In the genomic region with DNA sequence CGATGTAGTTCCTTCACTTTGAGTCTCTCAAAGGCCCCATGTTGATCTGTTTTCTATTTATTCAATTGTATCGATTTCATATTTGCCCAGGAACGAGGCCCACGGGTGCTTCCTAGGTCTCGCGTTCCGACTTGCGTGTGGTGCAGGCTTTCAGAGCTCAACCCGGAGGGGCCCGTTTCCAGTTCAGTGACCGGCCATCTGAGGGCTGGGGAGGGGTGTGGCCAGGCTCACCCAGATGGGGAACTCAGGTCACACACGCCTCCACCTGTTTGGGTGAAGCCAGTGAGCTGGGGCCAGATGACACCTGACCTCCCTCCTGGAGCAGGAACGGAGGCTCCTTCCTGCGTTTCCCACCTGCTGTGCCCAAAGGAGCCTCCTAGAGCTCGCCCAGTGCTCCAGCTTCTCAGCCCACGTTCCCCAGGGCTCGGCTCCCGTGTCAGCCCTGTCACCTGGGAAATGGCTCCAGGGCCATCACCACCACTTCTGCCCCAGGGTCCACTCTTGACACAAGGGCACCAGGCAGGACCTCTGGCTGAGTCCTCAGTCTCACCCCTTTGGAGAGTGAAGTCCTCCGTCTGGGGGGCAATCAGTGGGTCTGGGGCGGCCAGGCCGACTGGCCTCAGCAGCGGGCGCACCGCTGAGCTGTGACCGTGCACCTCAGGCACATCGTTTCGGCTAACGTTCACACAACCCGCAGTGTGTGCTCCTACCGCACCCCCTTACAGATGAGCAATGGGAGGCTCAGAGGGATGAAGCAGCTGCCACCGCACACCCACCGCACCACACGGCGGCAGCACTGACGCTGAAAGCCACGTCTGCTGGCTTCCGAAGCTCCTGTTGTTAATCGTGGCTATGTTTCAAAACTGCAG, we compare ENCODE assay signal across 26 cellular contexts. TPM values are rescaled to one million over a fixed set of nuclear protein-coding genes. Genes with fewer than 3 reads are reported as not detected.
"Had no signal": no experiment of that assay in that cellular context is flagged by ENCODE, and none has a peak within 500 bp of the region (broad histone marks: within the 10 kb centered on the region; RNA-seq: fewer than 3 reads in every experiment).

No MANE protein-coding gene starts in this region.

- H3K9me3 Mint-ChIP-seq: activated CD4-positive, alpha-beta T cell treated with anti-CD3 and anti-CD28 coated beads, Interleukin-2, amount 10 ng/mL, durations not matched to agents 24 days and 14 days; activated CD8-positive, alpha-beta T cell treated with anti-CD3 and anti-CD28 coated beads for 36 hours; activated naive CD8-positive, alpha-beta T cell treated with anti-CD3 and anti-CD28 coated beads, Interleukin-2, amount 50 U/mL, for 24 hours; activated T-helper 17 cell treated with anti-CD3 and anti-CD28 coated beads, Interleukin-2, amount 50 U/mL, for 72 hours; brain; central memory CD8-positive, alpha-beta T cell; naive B cell; neural crest cell had no signal

- H3K4me1 Mint-ChIP-seq: activated CD4-positive, alpha-beta T cell treated with anti-CD3 and anti-CD28 coated beads, Interleukin-2, amount 10 ng/mL, durations not matched to agents 24 days and 14 days; activated naive CD8-positive, alpha-beta T cell treated with anti-CD3 and anti-CD28 coated beads, Interleukin-2, amount 50 U/mL, for 24 hours; activated T-helper 17 cell treated with anti-CD3 and anti-CD28 coated beads, Interleukin-2, amount 50 U/mL, for 72 hours; central memory CD8-positive, alpha-beta T cell; naive B cell; neural crest cell; stimulated activated naive B cell treated with anti-CD40 and anti-IgM and Interleukin-4, amounts not matched to agents 10 μg/mL and 1 μg/mL and 100 μg/mL, for 72 hours; T-cell had no signal

- H3K9me3 ChIP-seq: esophagus muscularis mucosa, gastroesophageal sphincter, heart left ventricle, mucosa of descending colon, spleen, thoracic aorta had no signal

- H3K27me3 Mint-ChIP-seq: activated CD4-positive, alpha-beta T cell treated with anti-CD3 and anti-CD28 coated beads, Interleukin-2, amount 10 ng/mL, durations not matched to agents 24 days and 14 days; activated CD8-positive, alpha-beta T cell treated with anti-CD3 and anti-CD28 coated beads for 36 hours; activated naive CD8-positive, alpha-beta T cell treated with anti-CD3 and anti-CD28 coated beads, Interleukin-2, amount 50 U/mL, for 24 hours; activated T-helper 17 cell treated with anti-CD3 and anti-CD28 coated beads, Interleukin-2, amount 50 U/mL, for 72 hours; stimulated activated naive B cell treated with anti-CD40 and anti-IgM and Interleukin-4, amounts not matched to agents 10 μg/mL and 1 μg/mL and 100 μg/mL, for 72 hours; T-cell had no signal

- H3K27me3 ChIP-seq: gastroesophageal sphincter had no signal

- DNase-seq: activated CD4-positive, alpha-beta T cell treated with anti-CD3 and anti-CD28 coated beads, Interleukin-2, amount 10 ng/mL, durations not matched to agents 24 days and 14 days; activated CD4-positive, CD25-positive, alpha-beta regulatory T cell; activated CD8-positive, alpha-beta T cell treated with anti-CD3 and anti-CD28 coated beads for 36 hours; activated naive CD4-positive, alpha-beta T cell treated with anti-CD3 and anti-CD28 coated beads for 36 hours; activated naive CD8-positive, alpha-beta T cell treated with anti-CD3 and anti-CD28 coated beads, Interleukin-2, amount 50 U/mL, for 24 hours; activated T-cell treated with anti-CD3 and anti-CD28 coated beads, Interleukin-2, amount 50 U/mL, for 1 hour; anterior cingulate cortex; kidney glomerular epithelial cell; mucosa of descending colon; naive B cell; spleen; stimulated activated CD4-positive, alpha-beta T cell treated with anti-CD3 and anti-CD28 coated beads, Interleukin-4, amount 100 ng/mL, for 4 hours; stimulated activated naive B cell treated with anti-CD40 and anti-IgM and Interleukin-4, amounts not matched to agents 10 μg/mL and 1 μg/mL and 100 μg/mL, for 72 hours; T-cell; T-helper 9 cell had no signal

- H3K27ac ChIP-seq: coronary artery, esophagus muscularis mucosa, gastroesophageal sphincter, heart left ventricle, spleen, thoracic aorta had no signal

- H3K4me3 ChIP-seq: coronary artery, esophagus muscularis mucosa, gastroesophageal sphincter, heart left ventricle, mucosa of descending colon, spleen, thoracic aorta had no signal

- H3K27ac Mint-ChIP-seq: activated CD4-positive, alpha-beta T cell treated with anti-CD3 and anti-CD28 coated beads, Interleukin-2, amount 10 ng/mL, durations not matched to agents 24 days and 14 days; activated CD8-positive, alpha-beta T cell treated with anti-CD3 and anti-CD28 coated beads for 36 hours; activated naive CD4-positive, alpha-beta T cell treated with anti-CD3 and anti-CD28 coated beads for 36 hours; activated naive CD8-positive, alpha-beta T cell treated with anti-CD3 and anti-CD28 coated beads, Interleukin-2, amount 50 U/mL, for 24 hours; activated T-helper 17 cell treated with anti-CD3 and anti-CD28 coated beads, Interleukin-2, amount 50 U/mL, for 72 hours; brain; naive B cell; stimulated activated naive B cell treated with anti-CD40 and anti-IgM and Interleukin-4, amounts not matched to agents 10 μg/mL and 1 μg/mL and 100 μg/mL, for 72 hours; T-cell had no signal

- ATAC-seq: activated CD8-positive, alpha-beta T cell treated with anti-CD3 and anti-CD28 coated beads for 36 hours; activated naive CD8-positive, alpha-beta T cell treated with anti-CD3 and anti-CD28 coated beads, Interleukin-2, amount 50 U/mL, for 24 hours; activated T-helper 17 cell treated with anti-CD3 and anti-CD28 coated beads, Interleukin-2, amount 50 U/mL, for 72 hours; gastroesophageal sphincter; mucosa of descending colon; sciatic nerve; stimulated activated naive B cell treated with anti-CD40 and anti-IgM and Interleukin-4, amounts not matched to agents 10 μg/mL and 1 μg/mL and 100 μg/mL, for 72 hours; T-cell had no signal

- H3K4me3 Mint-ChIP-seq: activated CD4-positive, alpha-beta T cell treated with anti-CD3 and anti-CD28 coated beads, Interleukin-2, amount 10 ng/mL, durations not matched to agents 24 days and 14 days; activated CD8-positive, alpha-beta T cell treated with anti-CD3 and anti-CD28 coated beads for 36 hours; activated naive CD4-positive, alpha-beta T cell treated with anti-CD3 and anti-CD28 coated beads for 36 hours; activated naive CD8-positive, alpha-beta T cell treated with anti-CD3 and anti-CD28 coated beads, Interleukin-2, amount 50 U/mL, for 24 hours; activated T-helper 17 cell treated with anti-CD3 and anti-CD28 coated beads, Interleukin-2, amount 50 U/mL, for 72 hours; brain; central memory CD8-positive, alpha-beta T cell; naive B cell; neural crest cell; stimulated activated naive B cell treated with anti-CD40 and anti-IgM and Interleukin-4, amounts not matched to agents 10 μg/mL and 1 μg/mL and 100 μg/mL, for 72 hours; T-cell had no signal

- H3K4me1 ChIP-seq: spleen had no signal

RNA-seq across cellular contexts. Expression of a gene that starts 18.0 kb away (rescaled TPM):
- total RNA-seq: activated CD4-positive, alpha-beta T cell treated with anti-CD3 and anti-CD28 coated beads, Interleukin-2, amount 10 ng/mL, durations not matched to agents 24 days and 14 days; activated CD8-positive, alpha-beta T cell treated with anti-CD3 and anti-CD28 coated beads for 36 hours; activated naive CD4-positive, alpha-beta T cell treated with anti-CD3 and anti-CD28 coated beads for 36 hours; activated T-helper 17 cell treated with anti-CD3 and anti-CD28 coated beads, Interleukin-2, amount 50 U/mL, for 72 hours; neural crest cell; osteocyte had no signal

RNA-seq across cellular contexts. Expression of a gene that starts 38.3 kb away (rescaled TPM):
- total RNA-seq: activated CD4-positive, alpha-beta T cell treated with anti-CD3 and anti-CD28 coated beads, Interleukin-2, amount 10 ng/mL, durations not matched to agents 24 days and 14 days; activated CD8-positive, alpha-beta T cell treated with anti-CD3 and anti-CD28 coated beads for 36 hours; activated naive CD4-positive, alpha-beta T cell treated with anti-CD3 and anti-CD28 coated beads for 36 hours; activated T-helper 17 cell treated with anti-CD3 and anti-CD28 coated beads, Interleukin-2, amount 50 U/mL, for 72 hours; neural crest cell; spleen; T-cell had no signal

RNA-seq across cellular contexts. Expression of a gene that starts 50.1 kb away (rescaled TPM):
- total RNA-seq: activated CD8-positive, alpha-beta T cell treated with anti-CD3 and anti-CD28 coated beads for 36 hours; activated naive CD4-positive, alpha-beta T cell treated with anti-CD3 and anti-CD28 coated beads for 36 hours; activated T-helper 17 cell treated with anti-CD3 and anti-CD28 coated beads, Interleukin-2, amount 50 U/mL, for 72 hours; spleen; T-cell had no signal
